In genomic region chrX:154375156-154375504, GRCh38 we compare ENCODE assay signal across 9 cellular contexts. TPM values are rescaled to one million over a fixed set of nuclear protein-coding genes. Genes with fewer than 3 reads are reported as not detected.
DNase-seq lines count a peak whose midpoint lies in the region; ATAC-seq, FAIRE-seq and TF ChIP-seq lines count a peak whose summit lies in the region.
"Had no signal": no experiment of that assay in that cellular context is flagged by ENCODE, and none has a peak within 500 bp of the region (broad histone marks: within the 10 kb centered on the region; RNA-seq: fewer than 3 reads in every experiment).

No MANE protein-coding gene starts in this region.

- H3K9me2 ChIP-seq in OCI-LY7 (ENCODE audit: insufficient read depth, low read length) = no peaks in the 10 kb centered on the region

- no peak overlapping the region for H4K5ac ChIP-seq in H1 (ENCODE audit: insufficient read length, low read depth, low read length)

- no peak overlapping the region for H2AK5ac ChIP-seq in H1 (ENCODE audit: low read depth, low read length)

- no peak overlapping the region for H2BK20ac ChIP-seq in H1 (ENCODE audit: low read length)

- no peaks in the 10 kb centered on the region for H4K20me1 ChIP-seq in OCI-LY7 (ENCODE audit: insufficient read depth, low read length)
- no peaks in the 10 kb centered on the region for H4K20me1 ChIP-seq in H1 (replicated peaks in 1 of 2; ENCODE audit: control insufficient read depth in 1 of 2, insufficient read depth in 2 of 2, low read length in 2 of 2)

- H3K56ac ChIP-seq in H1 (replicated peaks; ENCODE audit: insufficient read length, low read depth, low read length) = no peak overlapping the region

- H3K23me2 ChIP-seq in H1 (ENCODE audit: low read depth, low read length) = peaks cover 3% of the 10 kb centered on the region; the same call in 1 of the 2 replicates

- H3K79me1 ChIP-seq in H1 (ENCODE audit: low read depth, low read length) = no peaks in the 10 kb centered on the region

- H3K36me3 ChIP-seq in OCI-LY7 (ENCODE audit: insufficient read depth, low read length) = no peaks in the 10 kb centered on the region
- peaks cover 0 to 4% (median 0%) of the 10 kb centered on the region in 4 experiments; a peak in 1 of 8 replicates for H3K36me3 ChIP-seq in H1 (ENCODE audit: control insufficient read depth in 2 of 4, insufficient read depth in 4 of 4, low read length in 3 of 4)

- no peaks in the 10 kb centered on the region for H3K27me3 Mint-ChIP-seq in Calu3 (ENCODE audit: unreplicated experiment)

- no peak overlapping the region for H3K18ac ChIP-seq in H1 (ENCODE audit: extremely low read depth, low read length)

- no peak overlapping the region for H2BK15ac ChIP-seq in H1 (ENCODE audit: low read length)

- H3K9me3 ChIP-seq in OCI-LY7 (ENCODE audit: low read length) = no peaks in the 10 kb centered on the region
- H3K9me3 ChIP-seq in H1 (ENCODE audit: insufficient read depth in 2 of 2, low read depth in 1 of 2, low read length in 1 of 2) = no peaks in the 10 kb centered on the region

- POLR2A ChIA-PET in OCI-LY7 (lab: Charles Lee) = interaction anchor here (0.6 kb wide), 1 partner anchor 135 kb away, joined by 4 read pairs; no protein-coding TSS in a partner anchor
- POLR2A ChIA-PET in H1 (lab: Charles Lee; ENCODE audit: partially characterized antibody) = interaction anchor here (1.3 to 5.7 kb wide), 3 partner anchors 9 to 24 kb away, joined by 4 to 96 read pairs (median 4); partner anchors contain the start of gene RPL10

- peaks cover 0 to 3% (median 0%) of the 10 kb centered on the region in 4 experiments; a peak in 2 of 7 replicates for H3K27me3 ChIP-seq in H1 (replicated peaks in 1 of 4; ENCODE audit: control insufficient read depth in 3 of 4, extremely low read depth in 1 of 4, insufficient read depth in 3 of 4, low read length in 3 of 4)

- no peaks in the 10 kb centered on the region for H3K9me3 Mint-ChIP-seq in Calu3 (ENCODE audit: low read depth, unreplicated experiment)

- no peak for FAIRE-seq in H1 (lab: Jason Lieb, UNC)

- H3K36me3 Mint-ChIP-seq in Calu3 (ENCODE audit: insufficient read depth, unreplicated experiment) = peaks cover 68% of the 10 kb centered on the region

- no peak overlapping the region for H2BK120ac ChIP-seq in H1 (replicated peaks; ENCODE audit: low read depth, low read length)

- H3K4me1 Mint-ChIP-seq in Calu3 (ENCODE audit: low read depth, unreplicated experiment) = peaks cover under 1% of the 10 kb centered on the region

- TF ChIP-seq CTCF in Calu3 (IDR thresholded peaks at IDR 0.05; ENCODE audit: unreplicated experiment) (no peak), OCI-LY7 (conservative IDR thresholded peaks at IDR 0.05; ENCODE audit: low read length) (no peak), H1 (IDR thresholded peaks at IDR 0.05; ENCODE audit: control extremely low read depth in 1 of 3, insufficient read depth in 1 of 3, low read depth in 1 of 3, low read length in 3 of 3) (no peak), retinal pigment epithelial cell (conservative IDR thresholded peaks at IDR 0.05; ENCODE audit: low read depth, low read length) (no peak)

- H3K79me2 ChIP-seq in OCI-LY7 (ENCODE audit: insufficient read depth, low read depth, low read length) (peaks cover 11% of the 10 kb centered on the region), H1 (ENCODE audit: control insufficient read depth in 1 of 2, insufficient read depth in 2 of 2, low read length in 2 of 2) (peaks cover 3 to 16% of the 10 kb centered on the region in 2 experiments; a peak in 3 of 4 replicates)

- no peak overlapping the region; a peak in 1 of 7 replicates for H3K9ac ChIP-seq in H1 (replicated peaks in 1 of 4; ENCODE audit: extremely low read depth in 1 of 4, low read depth in 3 of 4, low read length in 3 of 4)

- no peak overlapping the region for H3K4ac ChIP-seq in H1 (replicated peaks; ENCODE audit: insufficient read length, low read depth, low read length)

- no peak overlapping the region for H4K8ac ChIP-seq in H1 (ENCODE audit: extremely low read depth, insufficient read depth, low read length)

- WGBS in H1 (ENCODE audit: extremely low coverage in 1 of 2, insufficient coverage in 1 of 2, insufficient read length in 1 of 2, insufficient replicate concordance in 2 of 2, low coverage in 1 of 2, low lambda C conversion rate in 2 of 2, missing lambda C conversion rate in 1 of 2), 2 experiments = 78% methylated on average over 10 of the region's 10 CpGs; no CpG with 5 or more reads in 1 of the 2 experiments

- H3K27ac ChIP-seq in OCI-LY7 (ENCODE audit: low read depth, low read length, poor library complexity, severe bottlenecking) (no peak overlapping the region), H1 (ENCODE audit: low read depth, low read length) (no peak overlapping the region)

- intact Hi-C loops in Calu3 (cut with micrococcal nuclease; ENCODE audit: unreplicated experiment) (no loop called here), OCI-LY7 (cut with micrococcal nuclease; ENCODE audit: unreplicated experiment) (loop anchor here (2.0 to 10.0 kb wide), 2 partner anchors 54 to 450 kb away; partner anchors contain the start of gene ARHGAP4)

- H2BK5ac ChIP-seq in H1 (ENCODE audit: low read depth, low read length) = no peak overlapping the region

- BruUV-seq in Calu3 (replicated peaks; lab: Mats Ljungman, UMichigan) (no TSS peak), OCI-LY7 (replicated peaks; lab: Mats Ljungman, UMichigan) (no TSS peak)

- CTCF ChIA-PET in Calu3 (lab: Charles Lee) = no interaction called here
- CTCF ChIA-PET in OCI-LY7 (lab: Charles Lee; ENCODE audit: unreplicated experiment) = no interaction called here
- CTCF ChIA-PET in H1 (lab: Charles Lee; ENCODE audit: partially characterized antibody) = interaction anchor here (1.3 to 2.4 kb wide), 4 partner anchors 9 to 152 kb away, joined by 3 to 7 read pairs (median 4); no protein-coding TSS in a partner anchor

- H3K4me1 ChIP-seq in OCI-LY7 (ENCODE audit: insufficient read depth, low read length, poor library complexity, severe bottlenecking) (peaks cover 39% of the 10 kb centered on the region), H1 (replicated peaks in 1 of 4; ENCODE audit: control insufficient read depth in 3 of 4, insufficient read depth in 4 of 4, low read length in 3 of 4) (peaks cover 0 to 15% (median 9%) of the 10 kb centered on the region in 4 experiments; a peak in 6 of 7 replicates)

- H3K4me2 ChIP-seq in OCI-LY7 (ENCODE audit: low read length) (peak overlapping the region; percentile 36; the same call in 1 of the 2 replicates), H1 (ENCODE audit: insufficient read depth in 1 of 2, low read depth in 2 of 2, low read length in 2 of 2) (peak overlapping the region; percentile 45 to 62)

- H4K91ac ChIP-seq in H1 (replicated peaks; ENCODE audit: insufficient read length, low read length) = no peak overlapping the region

- peak overlapping the region; percentile 69 for H3K27ac Mint-ChIP-seq in Calu3 (ENCODE audit: unreplicated experiment)

- TF ChIP-seq RAD21 in H1 (IDR thresholded peaks at IDR 0.05 in 1 of 2, conservative IDR thresholded peaks at IDR 0.05 in 1 of 2; ENCODE audit: low read depth in 2 of 2, low read length in 2 of 2) = no peak

- no peak overlapping the region for H2BK12ac ChIP-seq in H1 (ENCODE audit: low read depth, low read length)

- DNase-seq in Calu3 (no peak), OCI-LY7 (ENCODE audit: low spot score) (no peak), H1 (ENCODE audit: low read depth in 1 of 2, low spot score in 2 of 2) (no peak), retinal pigment epithelial cell (ENCODE audit: low read depth) (no peak), DMS153 (lab: John Stamatoyannopoulos, UW) (no peak), NCI-H2107 (lab: John Stamatoyannopoulos, UW) (no peak), Kasumi-1 (lab: John Stamatoyannopoulos, UW) (no peak)
- DNase-seq: activated CD4-positive, alpha-beta T cell treated with anti-CD3 and anti-CD28 coated beads, Interleukin-2, amount 50 U/mL, for 1 hour had no signal

- no peak overlapping the region for H3K23ac ChIP-seq in H1 (ENCODE audit: insufficient read length)

- no peak for ATAC-seq in HG03565 (IDR thresholded peaks at IDR 0.05; ENCODE audit: unreplicated experiment)

- H3K4me3 ChIP-seq in OCI-LY7 (ENCODE audit: low read depth, low read length, poor library complexity, severe bottlenecking) = no peak overlapping the region
- H3K4me3 ChIP-seq in H1 (ENCODE audit: extremely low read depth in 1 of 4, insufficient read depth in 2 of 4, low read depth in 3 of 4, low read length in 4 of 4) = peak overlapping the region in 1 of 4 experiments; percentile 55; a peak in 2 of 8 replicates
- peak overlapping the region; percentile 29 for H3K4me3 ChIP-seq in retinal pigment epithelial cell (ENCODE audit: low read length)

- TF ChIP-seq EP300 in H1 (IDR thresholded peaks at IDR 0.05; ENCODE audit: borderline replicate concordance in 1 of 2, low read depth in 2 of 2, low read length in 2 of 2) = no peak

- H3K4me3 Mint-ChIP-seq in Calu3 (ENCODE audit: low read depth, unreplicated experiment) = peak overlapping the region; percentile 79

- H3K14ac ChIP-seq in H1 (ENCODE audit: insufficient read length) = no peak overlapping the region

- no peak for TF ChIP-seq POLR2A in H1 (IDR thresholded peaks at IDR 0.05; ENCODE audit: control extremely low read depth in 1 of 2, low read depth in 2 of 2, low read length in 2 of 2)

- H2AFZ ChIP-seq in OCI-LY7 (ENCODE audit: low read length) (peak overlapping the region; percentile 66), H1 (ENCODE audit: low read length) (no peak overlapping the region)

RNA-seq across cellular contexts. Expression of gene FLNA, which starts 0.7 kb away (rescaled TPM):
- total RNA-seq in Calu3 (2022) = 973 and 1,240 TPM in 2 replicates
- total RNA-seq in OCI-LY7 (2014; rRNA removed; shearing (Covaris generic)) = 78.8 and 91.2 TPM in 2 replicates
- total RNA-seq in OCI-LY7 (2022) = 96.9 and 97.7 TPM in 2 replicates
- 925 and 957 TPM in 2 replicates for total RNA-seq in H1 (2021; fragmentation: NEBNext Ultra II Directional; extraction: Animal tissue kit (Norgen Biotek cat#: 25700))
- polyA plus RNA-seq in H1 (2011; rRNA removed) = 315 and 451 TPM in 2 replicates
- polyA plus RNA-seq in H1 (2011; cell fraction: cytosol; rRNA removed) = 251 TPM
- 1,759 TPM for polyA plus RNA-seq in H1 (2011; cell fraction: nucleus; rRNA removed)
- 767 to 1,094 TPM (median 1,076 TPM) in 4 replicates for polyA plus RNA-seq in H1 (2012, experiment 1 of 2)
- polyA plus RNA-seq in H1 (2012, experiment 2 of 2) = 883 TPM
- polyA plus RNA-seq in H1 (2013, experiment 1 of 2) = 705 TPM
- 715 TPM for polyA plus RNA-seq in H1 (2013, experiment 2 of 2)
- 1,078 and 1,259 TPM in 2 replicates for polyA minus RNA-seq in H1 (2011; rRNA and poly(A)+ RNA removed)
- 972 TPM for polyA minus RNA-seq in H1 (2011; cell fraction: cytosol; rRNA and poly(A)+ RNA removed)
- polyA minus RNA-seq in H1 (2011; cell fraction: nucleus; rRNA and poly(A)+ RNA removed) = 786 TPM

RNA-seq across cellular contexts. Expression of gene EMD, which starts 4.0 kb away (rescaled TPM):
- 75.1 TPM in 2 replicates for total RNA-seq in Calu3 (2022)
- 25.3 and 35.4 TPM in 2 replicates for total RNA-seq in OCI-LY7 (2014; rRNA removed; shearing (Covaris generic))
- total RNA-seq in OCI-LY7 (2022) = 64.1 and 64.6 TPM in 2 replicates
- 104 and 109 TPM in 2 replicates for total RNA-seq in H1 (2021; fragmentation: NEBNext Ultra II Directional; extraction: Animal tissue kit (Norgen Biotek cat#: 25700))
- 45.5 and 128 TPM in 2 replicates for polyA plus RNA-seq in H1 (2011; rRNA removed)
- polyA plus RNA-seq in H1 (2011; cell fraction: cytosol; rRNA removed) = 88.6 TPM
- 218 TPM for polyA plus RNA-seq in H1 (2011; cell fraction: nucleus; rRNA removed)
- polyA plus RNA-seq in H1 (2012, experiment 1 of 2) = 84.6 to 114 TPM (median 106 TPM) in 4 replicates
- polyA plus RNA-seq in H1 (2012, experiment 2 of 2) = 104 TPM
- polyA plus RNA-seq in H1 (2013, experiment 1 of 2) = 71.7 TPM
- polyA plus RNA-seq in H1 (2013, experiment 2 of 2) = 72.0 TPM
- 21.4 and 56.1 TPM in 2 replicates for polyA minus RNA-seq in H1 (2011; rRNA and poly(A)+ RNA removed)
- polyA minus RNA-seq in H1 (2011; cell fraction: cytosol; rRNA and poly(A)+ RNA removed) = 62.9 TPM
- polyA minus RNA-seq in H1 (2011; cell fraction: nucleus; rRNA and poly(A)+ RNA removed) = 71.8 TPM

RNA-seq across cellular contexts. Expression of gene RPL10, which starts 23.0 kb away (rescaled TPM):
- total RNA-seq in Calu3 (2022) (1,458 and 1,495 TPM in 2 replicates), OCI-LY7 (2022) (2,447 and 2,466 TPM in 2 replicates)
- total RNA-seq in OCI-LY7 (2014; rRNA removed; shearing (Covaris generic)) = 4,261 and 4,291 TPM in 2 replicates
- 2,633 and 2,739 TPM in 2 replicates for total RNA-seq in H1 (2021; fragmentation: NEBNext Ultra II Directional; extraction: Animal tissue kit (Norgen Biotek cat#: 25700))
- polyA plus RNA-seq in H1 (2011; rRNA removed) = 4,127 and 4,293 TPM in 2 replicates
- polyA plus RNA-seq in H1 (2011; cell fraction: cytosol; rRNA removed) = 5,761 TPM
- polyA plus RNA-seq in H1 (2011; cell fraction: nucleus; rRNA removed) = 3,153 TPM
- polyA plus RNA-seq in H1 (2012, experiment 1 of 2) = 3,130 to 3,861 TPM (median 3,536 TPM) in 4 replicates
- 7,339 TPM for polyA plus RNA-seq in H1 (2012, experiment 2 of 2)
- 3,375 TPM for polyA plus RNA-seq in H1 (2013, experiment 1 of 2)
- 3,168 TPM for polyA plus RNA-seq in H1 (2013, experiment 2 of 2)
- 1,237 and 1,471 TPM in 2 replicates for polyA minus RNA-seq in H1 (2011; rRNA and poly(A)+ RNA removed)
- 1,290 TPM for polyA minus RNA-seq in H1 (2011; cell fraction: cytosol; rRNA and poly(A)+ RNA removed)
- 850 TPM for polyA minus RNA-seq in H1 (2011; cell fraction: nucleus; rRNA and poly(A)+ RNA removed)

RNA-seq across cellular contexts. Expression of gene DNASE1L1, which starts 33.9 kb away (rescaled TPM):
- total RNA-seq in Calu3 (2022) (28.8 and 30.6 TPM in 2 replicates), OCI-LY7 (2022) (21.5 and 30.1 TPM in 2 replicates)
- total RNA-seq in OCI-LY7 (2014; rRNA removed; shearing (Covaris generic)) = 13.4 and 23.1 TPM in 2 replicates
- total RNA-seq in H1 (2021; fragmentation: NEBNext Ultra II Directional; extraction: Animal tissue kit (Norgen Biotek cat#: 25700)) = 8.7 and 10.3 TPM in 2 replicates
- polyA plus RNA-seq in H1 (2011; rRNA removed) = 30.0 and 30.4 TPM in 2 replicates
- 20.6 TPM for polyA plus RNA-seq in H1 (2011; cell fraction: cytosol; rRNA removed)
- polyA plus RNA-seq in H1 (2011; cell fraction: nucleus; rRNA removed) = 28.3 TPM
- 9.6 to 18.4 TPM (median 16.1 TPM) in 4 replicates for polyA plus RNA-seq in H1 (2012, experiment 1 of 2)
- polyA plus RNA-seq in H1 (2012, experiment 2 of 2) = 12.0 TPM
- polyA plus RNA-seq in H1 (2013, experiment 1 of 2) = 9.0 TPM
- 9.1 TPM for polyA plus RNA-seq in H1 (2013, experiment 2 of 2)
- 11.0 and 12.5 TPM in 2 replicates for polyA minus RNA-seq in H1 (2011; rRNA and poly(A)+ RNA removed)
- polyA minus RNA-seq in H1 (2011; cell fraction: cytosol; rRNA and poly(A)+ RNA removed) = 10.4 TPM
- polyA minus RNA-seq in H1 (2011; cell fraction: nucleus; rRNA and poly(A)+ RNA removed) = 7.4 TPM

RNA-seq across cellular contexts. Expression of gene TAFAZZIN, which starts 36.2 kb away (rescaled TPM):
- total RNA-seq in Calu3 (2022) (55.0 and 56.3 TPM in 2 replicates), OCI-LY7 (2022) (85.3 and 104 TPM in 2 replicates)
- 74.2 and 94.5 TPM in 2 replicates for total RNA-seq in OCI-LY7 (2014; rRNA removed; shearing (Covaris generic))
- total RNA-seq in H1 (2021; fragmentation: NEBNext Ultra II Directional; extraction: Animal tissue kit (Norgen Biotek cat#: 25700)) = 23.9 and 25.3 TPM in 2 replicates
- 28.6 and 42.8 TPM in 2 replicates for polyA plus RNA-seq in H1 (2011; rRNA removed)
- 41.9 TPM for polyA plus RNA-seq in H1 (2011; cell fraction: cytosol; rRNA removed)
- 150 TPM for polyA plus RNA-seq in H1 (2011; cell fraction: nucleus; rRNA removed)
- 23.5 to 41.0 TPM (median 34.1 TPM) in 4 replicates for polyA plus RNA-seq in H1 (2012, experiment 1 of 2)
- 26.1 TPM for polyA plus RNA-seq in H1 (2012, experiment 2 of 2)
- polyA plus RNA-seq in H1 (2013, experiment 1 of 2) = 28.9 TPM
- polyA plus RNA-seq in H1 (2013, experiment 2 of 2) = 26.1 TPM
- polyA minus RNA-seq in H1 (2011; rRNA and poly(A)+ RNA removed) = 13.4 and 17.8 TPM in 2 replicates
- 19.6 TPM for polyA minus RNA-seq in H1 (2011; cell fraction: cytosol; rRNA and poly(A)+ RNA removed)
- 34.1 TPM for polyA minus RNA-seq in H1 (2011; cell fraction: nucleus; rRNA and poly(A)+ RNA removed)
